Comparison of ENCODE assay signal across 8 cellular contexts in genomic region chr5:179907570-179908324, GRCh38. TPM values are rescaled to one million over a fixed set of nuclear protein-coding genes. Genes with fewer than 3 reads are reported as not detected.
DNase-seq lines count a peak whose midpoint lies in the region; ATAC-seq and TF ChIP-seq lines count a peak whose summit lies in the region.

TSS of gene TBC1D9B (minus strand) at chr5:179907897. CDS start at chr5:179907821, 76 bp downstream.

- ATAC-seq in GM21825 (IDR thresholded peaks at IDR 0.05; ENCODE audit: unreplicated experiment): peak; percentile 90

- H3K4me1 ChIP-seq in hepatocyte (ENCODE audit: insufficient read depth): peaks cover 14% of the 10 kb centered on the region

- no peaks in the 10 kb centered on the region for H3K9me3 ChIP-seq in hepatocyte (ENCODE audit: low read depth)

- H3K9me2 ChIP-seq in hepatocyte (replicated peaks; ENCODE audit: insufficient read depth): no peaks in the 10 kb centered on the region

- 18% methylated on average over 27 of the region's 102 CpGs for WGBS in hepatocyte (ENCODE audit: low lambda C conversion rate, missing lambda C conversion rate)

- peaks cover 27% of the 10 kb centered on the region for H3K79me2 ChIP-seq in hepatocyte

- H3K4me3 ChIP-seq in GM06990 (replicated peaks; ENCODE audit: low read depth, low read length) (peak within 1 kb of the TSS; percentile 85), astrocyte of the cerebellum (ENCODE audit: low read depth, low read length) (peak within 1 kb of the TSS; percentile 65), hepatocyte (peak within 1 kb of the TSS; percentile 75), retinal pigment epithelial cell (ENCODE audit: low read length) (peak within 1 kb of the TSS; percentile 53)

- H3K27me3 ChIP-seq in GM06990 (replicated peaks; ENCODE audit: control insufficient read depth, insufficient read depth, low read length) (no peaks in the 10 kb centered on the region), hepatocyte (no peaks in the 10 kb centered on the region)

- H2AFZ ChIP-seq in hepatocyte: peak within 1 kb of the TSS; percentile 98

- no peaks in the 10 kb centered on the region for H4K20me1 ChIP-seq in hepatocyte (ENCODE audit: insufficient read depth, poor library complexity, severe bottlenecking)

- peaks cover 10% of the 10 kb centered on the region for H3K36me3 ChIP-seq in GM06990 (ENCODE audit: control insufficient read depth, insufficient read depth, low read length)
- no peaks in the 10 kb centered on the region for H3K36me3 ChIP-seq in hepatocyte (replicated peaks; ENCODE audit: insufficient read depth, low read depth)

- H3K27ac ChIP-seq in hepatocyte: peak within 1 kb of the TSS; percentile 88

- TF ChIP-seq CTCF in GM06990 (IDR thresholded peaks at IDR 0.05; ENCODE audit: insufficient read depth, low read length, poor library complexity, severe bottlenecking) (no peak), astrocyte of the cerebellum (IDR thresholded peaks at IDR 0.05; ENCODE audit: low read depth, low read length, missing control alignments) (peak; percentile 4), hepatocyte (IDR thresholded peaks at IDR 0.05; ENCODE audit: poor library complexity) (peak; percentile 33), retinal pigment epithelial cell (conservative IDR thresholded peaks at IDR 0.05; ENCODE audit: low read depth, low read length) (no peak)

- DNase-seq in GM06990 (ENCODE audit: extremely low read depth, insufficient read length) (peak; percentile 84), Kasumi-1 (lab: John Stamatoyannopoulos, UW) (peak; percentile 29 to 61), T-helper 9 cell (peak; percentile 63), astrocyte of the cerebellum (ENCODE audit: low read depth) (no peak), hepatocyte (ENCODE audit: low spot score) (peak; percentile 90), retinal pigment epithelial cell (ENCODE audit: low read depth) (no peak), cerebellar nuclear complex (lab: John Stamatoyannopoulos, UW) (no peak)

- H3K4me2 ChIP-seq in hepatocyte: peak within 1 kb of the TSS; percentile 96

- in situ Hi-C loops in astrocyte of the cerebellum (cut with HindIII; ENCODE audit: low sequenced_read_pairs): no loop called here

RNA-seq across cellular contexts. Expression of gene TBC1D9B, which starts in this region (rescaled TPM):
- total RNA-seq in hepatocyte: 66.9 and 77.0 TPM in 2 replicates
- 94.0 and 97.3 TPM in 2 replicates for polyA plus RNA-seq in hepatocyte

Comparison
In these comparisons a context has a peak if more than half of its experiments do, and no peak if none do; other contexts are left out.
1. DNase-seq: peak in GM06990 (single experiment), Kasumi-1 (2 of 2), T-helper 9 cell (single experiment) and hepatocyte (single experiment); none in astrocyte of the cerebellum (single experiment), retinal pigment epithelial cell (single experiment) and cerebellar nuclear complex (0 of 2).
2. CTCF ChIP-seq: peak in astrocyte of the cerebellum (single experiment) and hepatocyte (single experiment); none in GM06990 (single experiment) and retinal pigment epithelial cell (single experiment).
3. Peak in every context shown above with its lines, with median percentiles within 50 percentile points of each other: H3K4me3 ChIP-seq.